Comparison of ENCODE assay signal across 13 cellular contexts in genomic region chr3:173913397-173913796, GRCh38.
DNase-seq lines count a peak whose midpoint lies in the region; ATAC-seq, FAIRE-seq and TF ChIP-seq lines count a peak whose summit lies in the region.
"Had no signal": no experiment of that assay in that cellular context is flagged by ENCODE, and none has a peak within 500 bp of the region (broad histone marks: within the 10 kb centered on the region; RNA-seq: fewer than 3 reads in every experiment).

No MANE protein-coding gene starts in this region.

- no peak overlapping the region for H3K4me2 ChIP-seq in smooth muscle cell

- H3K4me1 ChIP-seq in right atrium auricular region (peaks cover 0 to 5% of the 10 kb centered on the region in 2 donors), left ventricle myocardium inferior (peaks cover 22% of the 10 kb centered on the region), smooth muscle cell (ENCODE audit: low read depth) (peaks cover 12% of the 10 kb centered on the region)
- H3K4me1 ChIP-seq: upper lobe of right lung had no signal

- no peaks in the 10 kb centered on the region for H3K9me3 ChIP-seq in right atrium auricular region
- no peaks in the 10 kb centered on the region for H3K9me3 ChIP-seq in left ventricle myocardium inferior (replicated peaks)
- H3K9me3 ChIP-seq in smooth muscle cell (replicated peaks; ENCODE audit: low read depth), result no peaks in the 10 kb centered on the region
- H3K9me3 ChIP-seq: upper lobe of right lung had no signal

- intact Hi-C loops in Right ventricle myocardium superior (cut with DNase I) (no loop called here), left ventricle myocardium inferior (cut with micrococcal nuclease) (no loop called here)

- H3K4me3 Mint-ChIP-seq in type B pancreatic cell, result no peak overlapping the region
- H3K4me3 Mint-ChIP-seq: activated CD4-positive, alpha-beta T cell treated with anti-CD3 and anti-CD28 coated beads for 36 hours had no signal

- no peaks in the 10 kb centered on the region for H3K27me3 Mint-ChIP-seq in type B pancreatic cell
- H3K27me3 Mint-ChIP-seq: activated CD4-positive, alpha-beta T cell treated with anti-CD3 and anti-CD28 coated beads for 36 hours had no signal

- DNase-seq in Right ventricle myocardium superior, result peak; percentile 33
- no peak for DNase-seq in right atrium auricular region (ENCODE audit: low spot score)
- peak; percentile 65 for DNase-seq in astrocyte of the hippocampus (ENCODE audit: low read depth, low spot score)
- DNase-seq in left ventricle myocardium inferior, result peak; percentile 22
- DNase-seq in type B pancreatic cell (ENCODE audit: extremely low spot score, unreplicated experiment), result no peak
- DNase-seq in smooth muscle cell (lab: John Stamatoyannopoulos, UW; ENCODE audit: unreplicated experiment), result no peak
- no peak for DNase-seq in D721Med (ENCODE audit: insufficient read length, low spot score)
- DNase-seq: activated CD4-positive, alpha-beta T cell treated with anti-CD3 and anti-CD28 coated beads for 36 hours; activated gamma-delta T cell treated with Interleukin-2 at 50 U/mL for 16 hours; AML-193; upper lobe of right lung had no signal

- no peaks in the 10 kb centered on the region for H3K27me3 ChIP-seq in right atrium auricular region
- H3K27me3 ChIP-seq in left ventricle myocardium inferior (ENCODE audit: low read depth), result no peaks in the 10 kb centered on the region
- no peaks in the 10 kb centered on the region for H3K27me3 ChIP-seq in smooth muscle cell (ENCODE audit: low read depth)
- H3K27me3 ChIP-seq: upper lobe of right lung had no signal

- no peaks in the 10 kb centered on the region for H3K36me3 ChIP-seq in right atrium auricular region
- no peaks in the 10 kb centered on the region for H3K36me3 ChIP-seq in left ventricle myocardium inferior
- H3K36me3 ChIP-seq in smooth muscle cell (ENCODE audit: low read depth), result no peaks in the 10 kb centered on the region
- H3K36me3 ChIP-seq: upper lobe of right lung had no signal

- no peaks in the 10 kb centered on the region for H3K36me3 Mint-ChIP-seq in type B pancreatic cell

- peaks cover 32% of the 10 kb centered on the region for H3K4me1 Mint-ChIP-seq in type B pancreatic cell (ENCODE audit: unreplicated experiment)
- H3K4me1 Mint-ChIP-seq: activated CD4-positive, alpha-beta T cell treated with anti-CD3 and anti-CD28 coated beads for 36 hours had no signal

- no peak overlapping the region for H3K4me3 ChIP-seq in right atrium auricular region
- H3K4me3 ChIP-seq in left ventricle myocardium inferior, result no peak overlapping the region
- no peak overlapping the region for H3K4me3 ChIP-seq in smooth muscle cell
- H3K4me3 ChIP-seq: upper lobe of right lung had no signal

- FAIRE-seq in D721Med (lab: Jason Lieb, UNC), result no peak
- FAIRE-seq: G401.6 had no signal

- no peaks in the 10 kb centered on the region for H3F3A ChIP-seq in smooth muscle cell (ENCODE audit: low read depth)

- no peak overlapping the region for H2AFZ ChIP-seq in smooth muscle cell (ENCODE audit: low read depth)

- ATAC-seq in Right ventricle myocardium superior (ENCODE audit: poor library complexity), result peak; percentile 97
- no peak for ATAC-seq in GM21528 (IDR thresholded peaks at IDR 0.05; ENCODE audit: low FRiP score, unreplicated experiment)
- ATAC-seq: activated CD4-positive, alpha-beta T cell treated with anti-CD3 and anti-CD28 coated beads for 36 hours; upper lobe of right lung had no signal

- no peaks in the 10 kb centered on the region for H3K79me2 ChIP-seq in smooth muscle cell (ENCODE audit: low read depth)

- peak overlapping the region; percentile 55 for H3K27ac Mint-ChIP-seq in type B pancreatic cell
- H3K27ac Mint-ChIP-seq: activated CD4-positive, alpha-beta T cell treated with anti-CD3 and anti-CD28 coated beads for 36 hours had no signal

- no peak for TF ChIP-seq CTCF in right atrium auricular region (IDR thresholded peaks at IDR 0.05)
- TF ChIP-seq CTCF in left ventricle myocardium inferior (IDR thresholded peaks at IDR 0.05; ENCODE audit: borderline replicate concordance), result no peak
- no peak for TF ChIP-seq CTCF in type B pancreatic cell (conservative IDR thresholded peaks at IDR 0.05)
- TF ChIP-seq CTCF in smooth muscle cell (IDR thresholded peaks at IDR 0.05; ENCODE audit: borderline replicate concordance, insufficient read depth, poor library complexity, severe bottlenecking), result no peak
- TF ChIP-seq CTCF in D721Med (IDR thresholded peaks at IDR 0.05; ENCODE audit: insufficient read depth, missing control alignments), result no peak

- no peaks in the 10 kb centered on the region for H4K20me1 ChIP-seq in smooth muscle cell (ENCODE audit: low read depth)

- H3K9ac ChIP-seq in smooth muscle cell (ENCODE audit: low read depth), result no peak overlapping the region

- H3K27ac ChIP-seq in right atrium auricular region (no peak overlapping the region), left ventricle myocardium inferior (replicated peaks) (peak overlapping the region; percentile 4), smooth muscle cell (ENCODE audit: low read depth) (no peak overlapping the region)
- H3K27ac ChIP-seq: upper lobe of right lung had no signal

- no peaks in the 10 kb centered on the region for H3K9me3 Mint-ChIP-seq in type B pancreatic cell

- 46% methylated on average over 2 of the region's 2 CpGs for WGBS in smooth muscle cell (ENCODE audit: low lambda C conversion rate)

Comparison
In these comparisons a context has a peak if more than half of its experiments do, and no peak if none do; other contexts are left out.
1. DNase-seq: peak in Right ventricle myocardium superior (single experiment), astrocyte of the hippocampus (single experiment) and left ventricle myocardium inferior (single experiment); none in right atrium auricular region (single experiment), type B pancreatic cell (single experiment), smooth muscle cell (single experiment) and D721Med (single experiment).